ENCODE assay signal across 8 cellular contexts in the genomic region with DNA sequence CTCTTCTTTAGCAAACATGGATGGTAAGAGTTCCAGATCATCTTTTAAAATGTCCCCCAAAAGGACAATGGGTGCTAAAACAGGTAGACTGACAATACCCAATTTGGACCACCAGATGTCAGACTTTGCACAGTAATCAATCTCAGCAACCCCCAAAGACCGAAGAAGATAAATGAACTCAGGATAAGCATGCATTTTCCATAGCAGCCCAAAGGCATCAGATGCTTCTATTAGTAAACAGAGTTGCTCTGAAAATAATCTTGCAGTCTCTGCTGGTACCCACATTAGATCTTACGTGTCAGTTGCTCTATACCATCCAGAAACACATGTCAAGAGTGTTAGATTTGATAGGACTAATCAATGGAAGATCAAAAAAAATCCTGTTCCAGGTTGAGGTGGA. TPM values are rescaled to one million over a fixed set of nuclear protein-coding genes. Genes with fewer than 3 reads are reported as not detected.
DNase-seq lines count a peak whose midpoint lies in the region; ATAC-seq and TF ChIP-seq lines count a peak whose summit lies in the region.

No MANE protein-coding gene starts in this region.

- H3K27ac ChIP-seq in psoas muscle: no peak overlapping the region

- H3K36me3 Mint-ChIP-seq in CD14-positive monocyte (no peaks in the 10 kb centered on the region), glutamatergic neuron (ENCODE audit: unreplicated experiment) (no peaks in the 10 kb centered on the region)
- H3K36me3 Mint-ChIP-seq in activated T-cell treated with anti-CD3 and anti-CD28 coated beads, Interleukin-2, amount 50 U/mL, for 4 hours (ENCODE audit: insufficient read depth): no peaks in the 10 kb centered on the region

- peaks cover 2 to 4% (median 3%) of the 10 kb centered on the region in 3 donors for H3K27me3 Mint-ChIP-seq in CD14-positive monocyte (ENCODE audit: low read depth in 3 of 3)
- no peaks in the 10 kb centered on the region for H3K27me3 Mint-ChIP-seq in activated T-cell treated with anti-CD3 and anti-CD28 coated beads, Interleukin-2, amount 50 U/mL, for 4 hours (ENCODE audit: low read depth)
- H3K27me3 Mint-ChIP-seq in glutamatergic neuron (ENCODE audit: unreplicated experiment): peaks cover 7% of the 10 kb centered on the region

- no peaks in the 10 kb centered on the region for H3K9me3 ChIP-seq in psoas muscle

- intact Hi-C loops in CD14-positive monocyte (cut with micrococcal nuclease): loop anchor here (2.0 to 5.0 kb wide), 3 partner anchors 63 to 423 kb away; no protein-coding TSS in a partner anchor
- intact Hi-C loops in psoas muscle (cut with DNase I): loop anchor here (1.0 to 10.0 kb wide), 4 partner anchors 64 to 1255 kb away; no protein-coding TSS in a partner anchor

- H3K27ac Mint-ChIP-seq in CD14-positive monocyte: no peak overlapping the region
- H3K27ac Mint-ChIP-seq in glutamatergic neuron (ENCODE audit: unreplicated experiment): no peak overlapping the region

- DNase-seq in CD14-positive monocyte (ENCODE audit: low spot score) (no peak), NCI-H345 treated with DMSO at 0.1 percent for 48 hours (lab: John Stamatoyannopoulos, UW; ENCODE audit: unreplicated experiment) (peak; percentile 10), glutamatergic neuron (no peak), psoas muscle (no peak)
- DNase-seq in activated T-cell treated with anti-CD3 and anti-CD28 coated beads, Interleukin-2, amount 50 U/mL, for 4 hours: no peak

- peak; percentile 74 for TF ChIP-seq CTCF in CD14-positive monocyte (IDR thresholded peaks at IDR 0.05)
- TF ChIP-seq CTCF in glutamatergic neuron (IDR thresholded peaks at IDR 0.05; ENCODE audit: partially characterized antibody, unreplicated experiment): peak; percentile 80
- peak; percentile 78 for TF ChIP-seq CTCF in psoas muscle (IDR thresholded peaks at IDR 0.05)

- H3K4me1 Mint-ChIP-seq in CD14-positive monocyte (peaks cover 2% of the 10 kb centered on the region), glutamatergic neuron (ENCODE audit: low read depth, unreplicated experiment) (peaks cover 24% of the 10 kb centered on the region)
- H3K4me1 Mint-ChIP-seq in activated T-cell treated with anti-CD3 and anti-CD28 coated beads, Interleukin-2, amount 50 U/mL, for 4 hours (ENCODE audit: low read depth): peaks cover 2% of the 10 kb centered on the region

- ATAC-seq in GM18502 (IDR thresholded peaks at IDR 0.05; ENCODE audit: poor library complexity, unreplicated experiment) (peak; percentile 83), HG03103 (IDR thresholded peaks at IDR 0.05; ENCODE audit: low read depth, unreplicated experiment) (peak; percentile 72), psoas muscle (peak in 3 of 4 donors; percentile 56 to 69 (median 59)), HG03196 (IDR thresholded peaks at IDR 0.05; ENCODE audit: unreplicated experiment) (no peak)
- ATAC-seq in activated T-cell treated with anti-CD3 and anti-CD28 coated beads, Interleukin-2, amount 50 U/mL, for 4 hours: peak; percentile 58 to 71

- no peaks in the 10 kb centered on the region for H3K9me3 Mint-ChIP-seq in CD14-positive monocyte
- H3K9me3 Mint-ChIP-seq in activated T-cell treated with anti-CD3 and anti-CD28 coated beads, Interleukin-2, amount 50 U/mL, for 4 hours: no peaks in the 10 kb centered on the region
- peaks cover 1% of the 10 kb centered on the region for H3K9me3 Mint-ChIP-seq in glutamatergic neuron (ENCODE audit: unreplicated experiment)

- WGBS in psoas muscle, 3 donors: 20 to 24% (median 22%) methylated on average over 2 of the region's 2 CpGs

- H3K4me1 ChIP-seq in psoas muscle: peaks cover 7% of the 10 kb centered on the region

- H3K27me3 ChIP-seq in psoas muscle (ENCODE audit: insufficient read depth in 3 of 3, low read length in 2 of 3): no peaks in the 10 kb centered on the region

- H3K4me3 Mint-ChIP-seq in CD14-positive monocyte: no peak overlapping the region
- no peak overlapping the region for H3K4me3 Mint-ChIP-seq in activated T-cell treated with anti-CD3 and anti-CD28 coated beads, Interleukin-2, amount 50 U/mL, for 4 hours
- H3K4me3 Mint-ChIP-seq in glutamatergic neuron (ENCODE audit: unreplicated experiment): no peak overlapping the region

- H3K4me3 ChIP-seq in psoas muscle: no peak overlapping the region

- no peaks in the 10 kb centered on the region for H3K36me3 ChIP-seq in psoas muscle (ENCODE audit: insufficient read depth in 1 of 2, low read depth in 1 of 2)

RNA-seq across cellular contexts. Expression of gene MYH15, which starts 20.6 kb away (rescaled TPM):
- polyA plus RNA-seq in CD14-positive monocyte (not detected), psoas muscle (under 1 TPM; 0.01 to 0.08 (median 0.06) TPM)
- under 1 TPM in 2 of 3 donors, not detected in 1; 0.03 to 0.08 TPM for total RNA-seq in activated T-cell treated with anti-CD3 and anti-CD28 coated beads, Interleukin-2, amount 50 U/mL, for 4 hours
- total RNA-seq in glutamatergic neuron (ENCODE audit: unreplicated experiment) (1.0 TPM), psoas muscle (under 1 TPM; 0.08 to 0.67 (median 0.20) TPM)
